ENCODE assay signal across 1 cellular context in genomic region chr16:1979271-1980025, GRCh38.
TF ChIP-seq lines count a peak whose summit lies in the region.

No MANE protein-coding gene starts in this region.

TF ChIP-seq in SK-N-SH, 30 proteins besides CTCF, POLR2A, EP300 and RAD21 (continued from another document):
- TF ChIP-seq, protein P1, sequence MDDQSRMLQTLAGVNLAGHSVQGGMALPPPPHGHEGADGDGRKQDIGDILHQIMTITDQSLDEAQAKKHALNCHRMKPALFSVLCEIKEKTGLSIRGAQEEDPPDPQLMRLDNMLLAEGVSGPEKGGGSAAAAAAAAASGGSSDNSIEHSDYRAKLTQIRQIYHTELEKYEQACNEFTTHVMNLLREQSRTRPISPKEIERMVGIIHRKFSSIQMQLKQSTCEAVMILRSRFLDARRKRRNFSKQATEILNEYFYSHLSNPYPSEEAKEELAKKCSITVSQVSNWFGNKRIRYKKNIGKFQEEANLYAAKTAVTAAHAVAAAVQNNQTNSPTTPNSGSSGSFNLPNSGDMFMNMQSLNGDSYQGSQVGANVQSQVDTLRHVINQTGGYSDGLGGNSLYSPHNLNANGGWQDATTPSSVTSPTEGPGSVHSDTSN (IDR thresholded peaks at IDR 0.05): no peak
- TF ChIP-seq YY1 (IDR thresholded peaks at IDR 0.05; ENCODE audit: low read depth) (no peak), RXRA (IDR thresholded peaks at IDR 0.05; ENCODE audit: borderline replicate concordance, low read depth) (no peak), EZH2phosphoT487 (IDR thresholded peaks at IDR 0.05; ENCODE audit: borderline replicate concordance, low read depth) (no peak)
